9 cellular contexts compared by ENCODE assay signal in the genomic region with DNA sequence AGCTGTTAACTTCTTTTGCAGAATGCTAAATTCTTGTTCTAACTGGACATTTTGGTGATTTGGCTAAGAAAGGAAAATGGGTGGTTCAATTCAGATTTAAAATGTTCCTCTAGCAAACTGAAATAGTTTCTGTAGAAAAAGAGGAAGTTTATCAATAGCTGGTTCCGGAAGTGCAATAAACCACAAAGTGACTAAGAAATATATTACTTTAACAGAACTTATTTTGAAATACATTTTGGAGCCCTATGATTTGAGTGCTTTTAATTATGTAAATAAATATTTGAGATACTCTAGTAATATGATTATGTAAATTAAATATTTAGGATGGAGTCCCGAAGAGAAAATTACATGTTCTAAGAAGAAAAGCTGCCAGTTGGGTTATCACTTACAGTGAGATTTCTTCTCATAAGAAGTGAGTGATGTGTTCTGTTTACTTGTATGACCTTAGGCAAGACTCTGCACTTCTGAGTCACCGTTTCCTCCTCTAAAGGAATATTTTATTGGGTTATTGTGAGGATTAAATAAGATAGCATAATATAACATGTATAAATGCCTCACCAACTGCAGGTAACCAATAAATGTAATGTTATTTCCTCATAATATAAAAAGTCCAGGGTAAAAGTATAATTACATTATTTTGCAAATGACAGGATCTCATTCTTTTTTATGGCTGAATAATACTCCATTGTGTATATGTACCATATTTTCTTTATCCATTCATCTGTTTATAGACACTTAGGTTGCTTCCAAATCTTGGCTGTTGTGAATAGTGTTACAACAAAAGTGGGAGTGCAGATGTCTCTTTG. TPM values are rescaled to one million over a fixed set of nuclear protein-coding genes. Genes with fewer than 3 reads are reported as not detected.
A peak's percentile ranks its signal among the peaks of the same experiment; 100 is the strongest.
DNase-seq lines count a peak whose midpoint lies in the region; ATAC-seq, FAIRE-seq and TF ChIP-seq lines count a peak whose summit lies in the region.
"Had no signal": no experiment of that assay in that cellular context is flagged by ENCODE, and none has a peak within 500 bp of the region (broad histone marks: within the 10 kb centered on the region; RNA-seq: fewer than 3 reads in every experiment).

A gene with protein sequence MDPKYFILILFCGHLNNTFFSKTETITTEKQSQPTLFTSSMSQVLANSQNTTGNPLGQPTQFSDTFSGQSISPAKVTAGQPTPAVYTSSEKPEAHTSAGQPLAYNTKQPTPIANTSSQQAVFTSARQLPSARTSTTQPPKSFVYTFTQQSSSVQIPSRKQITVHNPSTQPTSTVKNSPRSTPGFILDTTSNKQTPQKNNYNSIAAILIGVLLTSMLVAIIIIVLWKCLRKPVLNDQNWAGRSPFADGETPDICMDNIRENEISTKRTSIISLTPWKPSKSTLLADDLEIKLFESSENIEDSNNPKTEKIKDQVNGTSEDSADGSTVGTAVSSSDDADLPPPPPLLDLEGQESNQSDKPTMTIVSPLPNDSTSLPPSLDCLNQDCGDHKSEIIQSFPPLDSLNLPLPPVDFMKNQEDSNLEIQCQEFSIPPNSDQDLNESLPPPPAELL (minus strand): TSS at position 73 of the 806 bp plus-strand sequence. CDS start 8,445 bp downstream, outside the sequence.

- peak; percentile 24 for TF ChIP-seq POLR2A in NB4 (IDR thresholded peaks at IDR 0.05; ENCODE audit: extremely low read depth, insufficient read length)

- WGBS in pancreas, 2 donors, result 89 to 90% methylated on average over 3 of the region's 3 CpGs

- peak; percentile 55 to 68 for ATAC-seq in activated CD4-positive, CD25-positive, alpha-beta regulatory T cell treated with anti-CD3 and anti-CD28 coated beads, Interleukin-2, amount 50 U/mL, for 24 hours
- peak in 3 of 4 donors; percentile 30 to 48 (median 47) for ATAC-seq in pancreas

- H3K27me3 ChIP-seq in bronchial epithelial cell (ENCODE audit: control insufficient read depth, insufficient read depth, low read length), result no peaks in the 10 kb centered on the region
- H3K27me3 ChIP-seq in pancreas, result no peaks in the 10 kb centered on the region

- TF ChIP-seq CTCF in NB4 (IDR thresholded peaks at IDR 0.05; ENCODE audit: low read depth, low read length), result no peak
- TF ChIP-seq CTCF in bronchial epithelial cell (IDR thresholded peaks at IDR 0.05; ENCODE audit: insufficient read depth, low read length, severe bottlenecking), result no peak
- TF ChIP-seq CTCF in pancreas (IDR thresholded peaks at IDR 0.05), result no peak

- H3K36me3 ChIP-seq in bronchial epithelial cell (ENCODE audit: control insufficient read depth, insufficient read depth, low read length) (no peaks in the 10 kb centered on the region), pancreas (no peaks in the 10 kb centered on the region)

- DNase-seq in activated CD4-positive, CD25-positive, alpha-beta regulatory T cell treated with anti-CD3 and anti-CD28 coated beads, Interleukin-2, amount 50 U/mL, for 72 hours, result no peak
- DNase-seq in NB4 (ENCODE audit: low read depth), result peak; percentile 90
- peak; percentile 90 for DNase-seq in bronchial epithelial cell (ENCODE audit: low read depth)
- DNase-seq in pancreas, result no peak
- DNase-seq in DMS153 (lab: John Stamatoyannopoulos, UW), result no peak
- DNase-seq in C1 segment of cervical spinal cord (lab: John Stamatoyannopoulos, UW), result no peak
- DNase-seq in T-helper 9 cell, result no peak

- no peaks in the 10 kb centered on the region for H3K9me3 ChIP-seq in pancreas

- peaks cover 0 to 12% (median 3%) of the 10 kb centered on the region in 3 donors for H3K4me1 ChIP-seq in pancreas

- peak within 1 kb of the TSS in 2 of 4 donors; percentile 12 to 30 for H3K27ac ChIP-seq in pancreas
- H3K27ac ChIP-seq: 22Rv1 had no signal

- intact Hi-C loops in pancreas (cut with DNase I), result no loop called here

- H3K4me3 ChIP-seq in NB4 (ENCODE audit: low read depth, low read length) (peak within 1 kb of the TSS; percentile 88), bronchial epithelial cell (ENCODE audit: low read depth, low read length) (no peak within 1 kb of the TSS), pancreas (peak within 1 kb of the TSS in 1 of 4 donors; percentile 1)

- FAIRE-seq in bronchial epithelial cell (lab: Jason Lieb, UNC) (no peak), pancreas (lab: Jason Lieb, UNC) (peak; percentile 68)

RNA-seq across cellular contexts. Expression of the gene that starts here (rescaled TPM):
- total RNA-seq in bronchial epithelial cell, result not detected in 2 replicates
- 10 to 100 TPM in 1 of 6 donors, 1 to 10 TPM in 2, under 1 TPM in 3; 0.12 to 10.7 (median 1.4) TPM for total RNA-seq in pancreas
- polyA plus RNA-seq in pancreas, result 1 to 10 TPM in 1 of 2 donors, under 1 TPM in 1; 0.76 to 1.1 TPM

Comparison
In these comparisons a context has a peak if more than half of its experiments do, and no peak if none do; other contexts are left out.
1. Peak in DNase-seq in bronchial epithelial cell; RNA of the gene not detected or under 1 TPM.